26 cellular contexts compared by ENCODE assay signal in the genomic region with DNA sequence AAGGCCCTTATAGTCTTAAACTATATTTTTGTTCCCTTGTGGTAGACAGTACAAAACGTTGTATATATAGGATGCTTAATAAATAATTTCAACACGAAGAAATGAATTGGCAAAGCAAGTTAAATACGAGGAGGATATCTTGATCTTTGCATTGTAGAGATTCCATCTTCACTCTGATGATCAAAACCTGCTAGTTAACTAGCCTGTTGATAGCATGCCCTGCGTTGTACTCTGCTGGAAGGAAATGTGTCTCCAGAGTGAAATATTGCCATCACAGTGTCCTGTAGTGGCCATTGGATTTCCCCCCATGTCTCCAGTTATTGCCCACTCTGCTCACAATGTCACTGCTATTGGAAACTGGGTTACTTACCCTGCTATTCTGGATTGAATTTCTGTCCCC.
DNase-seq lines count a peak whose midpoint lies in the region; ATAC-seq and TF ChIP-seq lines count a peak whose summit lies in the region.
"Had no signal": no experiment of that assay in that cellular context is flagged by ENCODE, and none has a peak within 500 bp of the region (broad histone marks: within the 10 kb centered on the region; RNA-seq: fewer than 3 reads in every experiment).

No MANE protein-coding gene starts in this region.

- in situ Hi-C loops in transverse colon (cut with MboI; ENCODE audit: low pct_ligation_motif_present in 1 of 4, low pct_unique_long_range_greater_than_20kb in 1 of 4, low sequenced_read_pairs in 3 of 4), result no loop called here

- no CpG with 5 or more reads among the region's 4 CpGs for WGBS in H9 (ENCODE audit: extremely low coverage, insufficient read length, low lambda C conversion rate)
- 74 to 78% methylated on average over 4 of the region's 4 CpGs for WGBS in transverse colon (ENCODE audit: low coverage in 1 of 2), 2 donors

- H3T11ph ChIP-seq in H9 (ENCODE audit: low read length), result no peak overlapping the region

- H3K27me3 Mint-ChIP-seq in H9 (ENCODE audit: low read depth) (no peaks in the 10 kb centered on the region), neural crest cell (ENCODE audit: low read depth) (no peaks in the 10 kb centered on the region)
- H3K27me3 Mint-ChIP-seq in dendritic cell treated with granulocyte-macrophage colony-stimulating factor and Interleukin-4, amounts not matched to agents 40 ng/mL and 50 ng/mL, for 4 days, result no peaks in the 10 kb centered on the region
- peaks cover 1% of the 10 kb centered on the region for H3K27me3 Mint-ChIP-seq in activated CD8-positive, alpha-beta T cell treated with anti-CD3 and anti-CD28 coated beads, Interleukin-2, amount 10 ng/mL, durations not matched to agents 7 days and 5 days (ENCODE audit: low read depth)
- H3K27me3 Mint-ChIP-seq: activated naive CD8-positive, alpha-beta T cell; stimulated activated naive B cell treated with anti-CD40 and anti-IgM and Interleukin-4, amounts not matched to agents 10 μg/mL and 1 μg/mL and 100 μg/mL, for 72 hours had no signal

- intact Hi-C loops in dendritic cell treated with granulocyte-macrophage colony-stimulating factor and Interleukin-4, amounts not matched to agents 40 ng/mL and 50 ng/mL, for 4 days (cut with micrococcal nuclease), result loop anchor here (5.0 kb wide), 1 partner anchor 47 kb away; no protein-coding TSS in a partner anchor
- intact Hi-C loops in transverse colon (cut with DNase I; ENCODE audit: low total_unique reads), result no loop called here
- intact Hi-C loops in posterior vena cava (cut with DNase I), result no loop called here

- H3K18ac ChIP-seq in H9 (ENCODE audit: insufficient read length, low read depth, low read length), result no peak overlapping the region

- H3K4me3 Mint-ChIP-seq in H9 (no peak overlapping the region), neural crest cell (peak overlapping the region; percentile 91)
- peak overlapping the region; percentile 40 for H3K4me3 Mint-ChIP-seq in dendritic cell treated with granulocyte-macrophage colony-stimulating factor and Interleukin-4, amounts not matched to agents 40 ng/mL and 50 ng/mL, for 4 days
- no peak overlapping the region for H3K4me3 Mint-ChIP-seq in activated CD8-positive, alpha-beta T cell treated with anti-CD3 and anti-CD28 coated beads, Interleukin-2, amount 10 ng/mL, durations not matched to agents 7 days and 5 days
- H3K4me3 Mint-ChIP-seq: activated naive CD8-positive, alpha-beta T cell; IgD-negative memory B cell; stimulated activated naive B cell treated with anti-CD40 and anti-IgM and Interleukin-4, amounts not matched to agents 10 μg/mL and 1 μg/mL and 100 μg/mL, for 72 hours had no signal

- no peaks in the 10 kb centered on the region for H3K36me3 ChIP-seq in transverse colon
- H3K36me3 ChIP-seq: BLaER1, cardiac muscle cell, colonic mucosa, esophagus muscularis mucosa, upper lobe of left lung had no signal

- H3K9me3 Mint-ChIP-seq in H9, result no peaks in the 10 kb centered on the region
- H3K9me3 Mint-ChIP-seq in dendritic cell treated with granulocyte-macrophage colony-stimulating factor and Interleukin-4, amounts not matched to agents 40 ng/mL and 50 ng/mL, for 4 days, result no peaks in the 10 kb centered on the region
- no peaks in the 10 kb centered on the region for H3K9me3 Mint-ChIP-seq in neural crest cell
- H3K9me3 Mint-ChIP-seq in activated CD8-positive, alpha-beta T cell treated with anti-CD3 and anti-CD28 coated beads, Interleukin-2, amount 10 ng/mL, durations not matched to agents 7 days and 5 days (ENCODE audit: insufficient read depth), result no peaks in the 10 kb centered on the region
- H3K9me3 Mint-ChIP-seq: activated T-helper 2 cell treated with anti-CD3 and anti-CD28 coated beads, Interferon-gamma antibody, Interleukin-2, Interleukin-4, amounts not matched to agents 10 μg/mL and 5 μg/mL and 100 μg/mL, durations not matched to agents 14 hours and 24 hours and 36 hours; IgD-negative memory B cell; stimulated activated naive B cell treated with anti-CD40 and anti-IgM and Interleukin-4, amounts not matched to agents 10 μg/mL and 1 μg/mL and 100 μg/mL, for 72 hours had no signal

- H3K27ac ChIP-seq in H9 (ENCODE audit: insufficient read length, low read depth, low read length) (no peak overlapping the region), transverse colon (no peak overlapping the region)
- H3K27ac ChIP-seq: BLaER1, cardiac muscle cell, colonic mucosa, psoas muscle, upper lobe of left lung, VCaP had no signal

- H3K4me2 ChIP-seq in H9 (ENCODE audit: insufficient read depth, insufficient read length, low read length), result no peak overlapping the region
- H3K4me2 ChIP-seq: BLaER1 had no signal

- no peak overlapping the region for H2BK12ac ChIP-seq in H9 (ENCODE audit: insufficient read length, low read depth, low read length)

- no peak overlapping the region for H4K8ac ChIP-seq in H9 (replicated peaks; ENCODE audit: insufficient read length, low read depth, low read length)

- no peak overlapping the region for H3K14ac ChIP-seq in H9 (ENCODE audit: insufficient read depth, low read length)

- H2BK5ac ChIP-seq in H9 (ENCODE audit: insufficient read length, low read length), result no peak overlapping the region

- peaks cover 29 to 34% of the 10 kb centered on the region in 2 experiments for H3K4me1 Mint-ChIP-seq in H9
- H3K4me1 Mint-ChIP-seq in dendritic cell treated with granulocyte-macrophage colony-stimulating factor and Interleukin-4, amounts not matched to agents 40 ng/mL and 50 ng/mL, for 4 days (ENCODE audit: low read depth), result peaks cover 54% of the 10 kb centered on the region
- H3K4me1 Mint-ChIP-seq in neural crest cell, result peaks cover 63% of the 10 kb centered on the region
- H3K4me1 Mint-ChIP-seq in activated CD8-positive, alpha-beta T cell treated with anti-CD3 and anti-CD28 coated beads, Interleukin-2, amount 10 ng/mL, durations not matched to agents 7 days and 5 days (ENCODE audit: low read depth), result peaks cover 6% of the 10 kb centered on the region
- H3K4me1 Mint-ChIP-seq: IgD-negative memory B cell had no signal

- no peak for TF ChIP-seq POLR2A in transverse colon (IDR thresholded peaks at IDR 0.05)

- TF ChIP-seq EP300 in transverse colon (IDR thresholded peaks at IDR 0.05; ENCODE audit: low read depth), result no peak

- no peaks in the 10 kb centered on the region for H4K20me1 ChIP-seq in H9 (ENCODE audit: control insufficient read depth, insufficient read depth, insufficient read length)

- H2BK20ac ChIP-seq in H9 (ENCODE audit: low read depth, low read length, poor library complexity, severe bottlenecking), result no peak overlapping the region

- no peak overlapping the region for H4K91ac ChIP-seq in H9 (ENCODE audit: insufficient read length, low read depth, low read length)

- CTCF ChIA-PET in activated CD8-positive, alpha-beta T cell treated with anti-CD3 and anti-CD28 coated beads, Interleukin-2, amount 10 ng/mL, durations not matched to agents 7 days and 5 days (lab: Charles Lee), result no interaction called here

- peaks cover 2% of the 10 kb centered on the region; the same call in 1 of the 2 replicates for H3K79me2 ChIP-seq in H9 (ENCODE audit: insufficient read depth, low read length)

- DNase-seq in H9, result no peak
- peak; percentile 10 for DNase-seq in NCI-H69 (lab: John Stamatoyannopoulos, UW)
- no peak for DNase-seq in neural crest cell (ENCODE audit: low read depth, low spot score)
- DNase-seq in transverse colon, result no peak
- DNase-seq in posterior vena cava (ENCODE audit: low spot score), result no peak
- DNase-seq in activated CD8-positive, alpha-beta T cell treated with anti-CD3 and anti-CD28 coated beads, Interleukin-2, amount 10 ng/mL, durations not matched to agents 7 days and 5 days, result no peak
- DNase-seq: activated CD4-positive, alpha-beta T cell treated with anti-CD3 and anti-CD28 coated beads for 4 hours; aorta; Caco-2; colonic mucosa; hippocampal formation; NCI-H748 treated with DMSO at 0.1 percent for 48 hours; psoas muscle; SIG-M5; stimulated activated naive B cell treated with anti-CD40 and anti-IgM and Interleukin-4, amounts not matched to agents 10 μg/mL and 1 μg/mL and 100 μg/mL, for 72 hours; T1000; upper lobe of left lung had no signal

- H3K9me3 ChIP-seq in H9 (ENCODE audit: control insufficient read depth, low read depth, low read length) (no peaks in the 10 kb centered on the region), transverse colon (no peaks in the 10 kb centered on the region)
- H3K9me3 ChIP-seq: BLaER1, Caco-2, colonic mucosa, esophagus muscularis mucosa, psoas muscle, upper lobe of left lung had no signal

- POLR2A ChIA-PET in activated CD8-positive, alpha-beta T cell treated with anti-CD3 and anti-CD28 coated beads, Interleukin-2, amount 10 ng/mL, durations not matched to agents 7 days and 5 days (lab: Charles Lee), result no interaction called here

- TF ChIP-seq CTCF in H9 (conservative IDR thresholded peaks at IDR 0.05), result no peak
- TF ChIP-seq CTCF in neural crest cell (conservative IDR thresholded peaks at IDR 0.05), result no peak
- no peak for TF ChIP-seq CTCF in transverse colon (IDR thresholded peaks at IDR 0.05)

- H3K27ac Mint-ChIP-seq in H9 (peak overlapping the region in 2 of 3 experiments; percentile 41; a peak in 2 of 7 replicates), neural crest cell (ENCODE audit: unreplicated experiment) (peak overlapping the region; percentile 97)
- peak overlapping the region; percentile 45 for H3K27ac Mint-ChIP-seq in dendritic cell treated with granulocyte-macrophage colony-stimulating factor and Interleukin-4, amounts not matched to agents 40 ng/mL and 50 ng/mL, for 4 days
- no peak overlapping the region for H3K27ac Mint-ChIP-seq in activated CD8-positive, alpha-beta T cell treated with anti-CD3 and anti-CD28 coated beads, Interleukin-2, amount 10 ng/mL, durations not matched to agents 7 days and 5 days
- H3K27ac Mint-ChIP-seq: activated naive CD8-positive, alpha-beta T cell; activated T-helper 2 cell treated with anti-CD3 and anti-CD28 coated beads, Interferon-gamma antibody, Interleukin-2, Interleukin-4, amounts not matched to agents 10 μg/mL and 5 μg/mL and 100 μg/mL, durations not matched to agents 14 hours and 24 hours and 36 hours; stimulated activated naive B cell treated with anti-CD40 and anti-IgM and Interleukin-4, amounts not matched to agents 10 μg/mL and 1 μg/mL and 100 μg/mL, for 72 hours had no signal

- H3K4me1 ChIP-seq in H9 (ENCODE audit: insufficient read depth, low read length), result peaks cover 5% of the 10 kb centered on the region; the same call in 1 of the 2 replicates
- peaks cover 0 to 17% (median 7%) of the 10 kb centered on the region in 4 donors for H3K4me1 ChIP-seq in transverse colon
- H3K4me1 ChIP-seq: Caco-2, colonic mucosa, psoas muscle had no signal

- no peak overlapping the region for H3K23ac ChIP-seq in H9 (ENCODE audit: insufficient read length, low read depth, low read length)

- ATAC-seq in GM19397 (IDR thresholded peaks at IDR 0.05; ENCODE audit: unreplicated experiment), result no peak
- ATAC-seq in activated CD8-positive, alpha-beta T cell treated with anti-CD3 and anti-CD28 coated beads, Interleukin-2, amount 10 ng/mL, durations not matched to agents 7 days and 5 days, result no peak
- ATAC-seq: psoas muscle had no signal

- H3K27me3 ChIP-seq in H9 (ENCODE audit: insufficient read depth, low read length) (no peaks in the 10 kb centered on the region), transverse colon (no peaks in the 10 kb centered on the region)
- H3K27me3 ChIP-seq: BLaER1, cardiac muscle cell, colonic mucosa, esophagus muscularis mucosa, upper lobe of left lung had no signal

- no peaks in the 10 kb centered on the region for H3K23me2 ChIP-seq in H9 (ENCODE audit: insufficient read length, low read depth, low read length, poor library complexity, severe bottlenecking)

- no peak overlapping the region for H2BK15ac ChIP-seq in H9 (ENCODE audit: low read depth, low read length)

- no peaks in the 10 kb centered on the region for H3K36me3 Mint-ChIP-seq in H9 (ENCODE audit: insufficient read depth in 1 of 3, low read depth in 3 of 3)
- no peaks in the 10 kb centered on the region for H3K36me3 Mint-ChIP-seq in dendritic cell treated with granulocyte-macrophage colony-stimulating factor and Interleukin-4, amounts not matched to agents 40 ng/mL and 50 ng/mL, for 4 days (ENCODE audit: low read depth)
- peaks cover 2% of the 10 kb centered on the region for H3K36me3 Mint-ChIP-seq in neural crest cell (ENCODE audit: low read depth)
- no peaks in the 10 kb centered on the region for H3K36me3 Mint-ChIP-seq in activated CD8-positive, alpha-beta T cell treated with anti-CD3 and anti-CD28 coated beads, Interleukin-2, amount 10 ng/mL, durations not matched to agents 7 days and 5 days (ENCODE audit: low read depth)
- H3K36me3 Mint-ChIP-seq: activated naive CD8-positive, alpha-beta T cell; IgD-negative memory B cell; stimulated activated naive B cell treated with anti-CD40 and anti-IgM and Interleukin-4, amounts not matched to agents 10 μg/mL and 1 μg/mL and 100 μg/mL, for 72 hours had no signal

- H4K5ac ChIP-seq in H9 (ENCODE audit: insufficient read length, low read depth, low read length), result no peak overlapping the region

- H2BK120ac ChIP-seq in H9 (ENCODE audit: low read depth, low read length, poor library complexity, severe bottlenecking), result no peak overlapping the region

- no peak overlapping the region for H2AFZ ChIP-seq in H9 (ENCODE audit: low read length)

- H3K79me1 ChIP-seq in H9 (ENCODE audit: insufficient read depth, low read depth, low read length, poor library complexity, severe bottlenecking), result peaks cover 4% of the 10 kb centered on the region

- H3K4ac ChIP-seq in H9 (ENCODE audit: low read depth, low read length), result no peak overlapping the region

- no peak overlapping the region for H3K56ac ChIP-seq in H9 (ENCODE audit: insufficient read length, low read depth, low read length)

- no peak overlapping the region for H2AK5ac ChIP-seq in H9 (ENCODE audit: insufficient read length, low read length)

- no peak overlapping the region for H3K4me3 ChIP-seq in transverse colon
- H3K4me3 ChIP-seq: BLaER1, cardiac muscle cell, colonic mucosa, esophagus muscularis mucosa, psoas muscle, upper lobe of left lung had no signal

- H3K9ac ChIP-seq in H9 (ENCODE audit: extremely low read depth, insufficient read length, low read length), result no peak overlapping the region
- H3K9ac ChIP-seq: BLaER1 had no signal

Comparison
In these comparisons a context has a peak if more than half of its experiments do, and no peak if none do; other contexts are left out.
1. H3K4me3 Mint-ChIP-seq: peak in dendritic cell treated with granulocyte-macrophage colony-stimulating factor and Interleukin-4, amounts not matched to agents 40 ng/mL and 50 ng/mL, for 4 days (single experiment) and neural crest cell (single experiment); none in H9 (0 of 2) and activated CD8-positive, alpha-beta T cell treated with anti-CD3 and anti-CD28 coated beads, Interleukin-2, amount 10 ng/mL, durations not matched to agents 7 days and 5 days (single experiment).